Comparison of ENCODE assay signal across 8 cellular contexts in genomic region chr17:2244545-2245525, GRCh38. TPM values are rescaled to one million over a fixed set of nuclear protein-coding genes. Genes with fewer than 3 reads are reported as not detected.
DNase-seq lines count a peak whose midpoint lies in the region; ATAC-seq, FAIRE-seq and TF ChIP-seq lines count a peak whose summit lies in the region.

No MANE protein-coding gene starts in this region.

- no peak for FAIRE-seq in pancreas (lab: Jason Lieb, UNC)

- peak; percentile 83 for DNase-seq in MM.1S
- DNase-seq in SK-N-MC (ENCODE audit: low read depth, low spot score), result no peak
- peak; percentile 93 for DNase-seq in activated naive CD4-positive, alpha-beta T cell treated with anti-CD3 and anti-CD28 coated beads for 36 hours
- peak; percentile 70 for DNase-seq in globus pallidus (ENCODE audit: low spot score)
- DNase-seq in pancreas, result peak; percentile 67 to 94 (median 88)
- DNase-seq in thoracic aorta (ENCODE audit: low spot score), result peak; percentile 76

- H4K20me1 ChIP-seq in MM.1S (ENCODE audit: insufficient read depth, low read length), result no peaks in the 10 kb centered on the region

- 24 to 28% methylated on average over 7 of the region's 7 CpGs for WGBS in pancreas, 2 donors

- H3K4me2 ChIP-seq in MM.1S (ENCODE audit: low read depth, low read length), result no peak overlapping the region

- no peak overlapping the region for H2AFZ ChIP-seq in MM.1S (ENCODE audit: low read length)

- peaks cover 15% of the 10 kb centered on the region for H3F3A ChIP-seq in MM.1S (ENCODE audit: insufficient read depth, low read length)

- CTCF ChIA-PET in activated naive CD4-positive, alpha-beta T cell treated with anti-CD3 and anti-CD28 coated beads for 36 hours (lab: Charles Lee), result interaction anchor here (0.7 to 4.0 kb wide), 50 partner anchors 9 to 578 kb away, joined by 3 to 75 read pairs (median 5); partner anchors contain the start of gene HIC1

- peaks cover 26% of the 10 kb centered on the region for H3K36me3 Mint-ChIP-seq in activated naive CD4-positive, alpha-beta T cell treated with anti-CD3 and anti-CD28 coated beads for 36 hours (ENCODE audit: low read depth)

- H3K36me3 ChIP-seq in MM.1S (replicated peaks; ENCODE audit: insufficient read depth, low read length), result no peaks in the 10 kb centered on the region
- H3K36me3 ChIP-seq in SK-N-MC (ENCODE audit: insufficient read depth, low read length), result no peaks in the 10 kb centered on the region; the same call in 1 of the 2 replicates
- peaks cover 0 to 7% (median 0%) of the 10 kb centered on the region in 3 donors for H3K36me3 ChIP-seq in pancreas
- H3K36me3 ChIP-seq in thoracic aorta, result no peaks in the 10 kb centered on the region

- H3K4me1 Mint-ChIP-seq in activated naive CD4-positive, alpha-beta T cell treated with anti-CD3 and anti-CD28 coated beads for 36 hours (ENCODE audit: low read depth), result peaks cover 37% of the 10 kb centered on the region

- no peak overlapping the region for H3K9ac ChIP-seq in MM.1S (ENCODE audit: low read length)
- no peak overlapping the region for H3K9ac ChIP-seq in SK-N-MC (ENCODE audit: insufficient read length)

- TF ChIP-seq POLR2A in GM18505 (IDR thresholded peaks at IDR 0.05; ENCODE audit: borderline replicate concordance, extremely low read depth, insufficient read depth, insufficient read length), result no peak

- H3K27ac ChIP-seq in MM.1S (ENCODE audit: low read length), result no peak overlapping the region
- 0 out of 2 replicates have a peak overlapping the region, but pooled peaks have one; percentile 19 for H3K27ac ChIP-seq in SK-N-MC
- no peak overlapping the region for H3K27ac ChIP-seq in pancreas
- peak overlapping the region; percentile 15 to 68 for H3K27ac ChIP-seq in thoracic aorta

- H3K9me3 ChIP-seq in MM.1S (replicated peaks; ENCODE audit: insufficient read depth, low read length) (no peaks in the 10 kb centered on the region), SK-N-MC (ENCODE audit: low read depth, low read length) (no peaks in the 10 kb centered on the region), pancreas (no peaks in the 10 kb centered on the region), thoracic aorta (no peaks in the 10 kb centered on the region)

- H3K27me3 ChIP-seq in MM.1S (replicated peaks; ENCODE audit: insufficient read depth, low read length), result no peaks in the 10 kb centered on the region
- no peaks in the 10 kb centered on the region for H3K27me3 ChIP-seq in pancreas
- H3K27me3 ChIP-seq in thoracic aorta (replicated peaks; ENCODE audit: insufficient read depth), result no peaks in the 10 kb centered on the region

- intact Hi-C loops in activated naive CD4-positive, alpha-beta T cell treated with anti-CD3 and anti-CD28 coated beads for 36 hours (cut with micrococcal nuclease), result loop anchor here (1.0 to 10.0 kb wide), 4 partner anchors 38 to 191 kb away; no protein-coding TSS in a partner anchor
- intact Hi-C loops in pancreas (cut with DNase I), result loop anchor here in 2 of 3 donors (2.0 to 5.0 kb wide), 2 partner anchors 188 to 190 kb away; partner anchors contain the start of gene HIC1 (in 2 of the 2)

- no peaks in the 10 kb centered on the region for H3K9me3 Mint-ChIP-seq in activated naive CD4-positive, alpha-beta T cell treated with anti-CD3 and anti-CD28 coated beads for 36 hours

- H3K27ac Mint-ChIP-seq in activated naive CD4-positive, alpha-beta T cell treated with anti-CD3 and anti-CD28 coated beads for 36 hours, result peak overlapping the region; percentile 53

- TF ChIP-seq CTCF in GM12872 (IDR thresholded peaks at IDR 0.05; ENCODE audit: insufficient read depth, low read depth, low read length), result peak; percentile 99
- peak; percentile 98 for TF ChIP-seq CTCF in MM.1S (IDR thresholded peaks at IDR 0.05; ENCODE audit: low read length)
- TF ChIP-seq CTCF in pancreas (IDR thresholded peaks at IDR 0.05), result peak; percentile 84 to 94 (median 88)
- TF ChIP-seq CTCF in thoracic aorta (IDR thresholded peaks at IDR 0.05), result peak; percentile 95

- H3K4me3 ChIP-seq in MM.1S (ENCODE audit: low read length) (no peak overlapping the region), SK-N-MC (no peak overlapping the region), pancreas (no peak overlapping the region), thoracic aorta (no peak overlapping the region)

- peaks cover 13% of the 10 kb centered on the region; the same call in 1 of the 2 replicates for H3K79me2 ChIP-seq in MM.1S (ENCODE audit: low read length)

- peak; percentile 94 to 99 (median 98) for ATAC-seq in pancreas
- ATAC-seq in thoracic aorta (ENCODE audit: insufficient number of reproducible peaks, low FRiP score, low read depth), result peak; percentile 47
- no peak for ATAC-seq in GM18505 (IDR thresholded peaks at IDR 0.05; ENCODE audit: unreplicated experiment)

- H3K4me3 Mint-ChIP-seq in activated naive CD4-positive, alpha-beta T cell treated with anti-CD3 and anti-CD28 coated beads for 36 hours, result no peak overlapping the region

- H3K27me3 Mint-ChIP-seq in activated naive CD4-positive, alpha-beta T cell treated with anti-CD3 and anti-CD28 coated beads for 36 hours (ENCODE audit: low read depth), result no peaks in the 10 kb centered on the region

- H3K9me2 ChIP-seq in MM.1S (replicated peaks; ENCODE audit: insufficient read depth, low read length), result no peaks in the 10 kb centered on the region

- H3K4me1 ChIP-seq in MM.1S (ENCODE audit: low read length) (peaks cover 12% of the 10 kb centered on the region), pancreas (peaks cover 0 to 5% (median 0%) of the 10 kb centered on the region in 3 donors), thoracic aorta (ENCODE audit: control insufficient read depth in 1 of 2, low read depth in 2 of 2) (peaks cover 9 to 27% of the 10 kb centered on the region in 2 donors)

RNA-seq across cellular contexts. Expression of gene SMG6, which starts 58.8 kb away (rescaled TPM):
- 10 to 100 TPM; 18.8 to 20.7 TPM for total RNA-seq in activated naive CD4-positive, alpha-beta T cell treated with anti-CD3 and anti-CD28 coated beads for 36 hours
- total RNA-seq in pancreas, result 10 to 100 TPM in 4 of 6 donors, 1 to 10 TPM in 2; 8.4 to 17.0 (median 10.8) TPM
- 10 to 100 TPM; 16.3 to 19.8 TPM for polyA plus RNA-seq in pancreas
- 10 to 100 TPM; 33.2 to 82.9 TPM for total RNA-seq in thoracic aorta

RNA-seq across cellular contexts. Expression of gene SRR, which starts 58.9 kb away (rescaled TPM):
- 10 to 100 TPM in 1 of 2 experiments, 1 to 10 TPM in 1; 8.9 to 10.2 TPM for total RNA-seq in activated naive CD4-positive, alpha-beta T cell treated with anti-CD3 and anti-CD28 coated beads for 36 hours
- total RNA-seq in pancreas (1 to 10 TPM; 5.1 to 9.9 (median 5.3) TPM), thoracic aorta (10 to 100 TPM; 10.5 to 20.8 TPM)
- 1 to 10 TPM; 2.0 to 3.8 TPM for polyA plus RNA-seq in pancreas

Comparison
In these comparisons a context has a peak if more than half of its experiments do, and no peak if none do; other contexts are left out.
1. H3K27ac ChIP-seq: peak in SK-N-MC (single experiment) and thoracic aorta (2 of 2); none in MM.1S (single experiment) and pancreas (0 of 4).
2. Peak in every context shown above with its lines, with median percentiles within 50 percentile points of each other: CTCF ChIP-seq.